14 cellular contexts compared by ENCODE assay signal in genomic region chr2:64021578-64021977, GRCh38. TPM values are rescaled to one million over a fixed set of nuclear protein-coding genes. Genes with fewer than 3 reads are reported as not detected.
DNase-seq lines count a peak whose midpoint lies in the region; ATAC-seq, FAIRE-seq and TF ChIP-seq lines count a peak whose summit lies in the region.
"Had no signal": no experiment of that assay in that cellular context is flagged by ENCODE, and none has a peak within 500 bp of the region (broad histone marks: within the 10 kb centered on the region; RNA-seq: fewer than 3 reads in every experiment).

No MANE protein-coding gene starts in this region.

- H3K9me3 ChIP-seq in A549 (no peaks in the 10 kb centered on the region), right lobe of liver (no peaks in the 10 kb centered on the region)

- WGBS in A549 (ENCODE audit: missing lambda C conversion rate), result 21% methylated on average over 2 of the region's 2 CpGs
- 8% methylated on average over 2 of the region's 2 CpGs for WGBS in right lobe of liver (ENCODE audit: insufficient coverage, low coverage, low lambda C conversion rate, missing lambda C conversion rate)

- H3K4me3 ChIP-seq in A549 (no peak overlapping the region), right lobe of liver (no peak overlapping the region)
- H3K4me3 ChIP-seq: SK-N-MC had no signal

- FAIRE-seq in A549 (lab: Jason Lieb, UNC), result no peak
- FAIRE-seq: D721Med had no signal

- H3K27me3 Mint-ChIP-seq in activated CD8-positive, alpha-beta T cell treated with anti-CD3 and anti-CD28 coated beads for 36 hours, result no peaks in the 10 kb centered on the region
- H3K27me3 Mint-ChIP-seq: dendritic cell treated with granulocyte-macrophage colony-stimulating factor and Interleukin-4, amounts not matched to agents 40 ng/mL and 50 ng/mL, for 4 days had no signal

- POLR2A ChIA-PET in A549 (lab: Yijun Ruan, JAX), result no interaction called here
- POLR2A ChIA-PET in activated CD8-positive, alpha-beta T cell treated with anti-CD3 and anti-CD28 coated beads for 36 hours (lab: Charles Lee), result no interaction called here

- H3K4me1 ChIP-seq in A549, result peaks cover 32% of the 10 kb centered on the region
- H3K4me1 ChIP-seq in right lobe of liver, result peaks cover 0 to 32% (median 14%) of the 10 kb centered on the region in 4 donors

- intact Hi-C loops in activated CD8-positive, alpha-beta T cell treated with anti-CD3 and anti-CD28 coated beads for 36 hours (cut with micrococcal nuclease), result no loop called here
- intact Hi-C loops in right lobe of liver (cut with DNase I), result no loop called here

- H3K36me3 Mint-ChIP-seq in activated CD8-positive, alpha-beta T cell treated with anti-CD3 and anti-CD28 coated beads for 36 hours (ENCODE audit: low read depth), result peaks cover 6% of the 10 kb centered on the region

- peak overlapping the region; percentile 33 for H3K4me3 Mint-ChIP-seq in activated CD8-positive, alpha-beta T cell treated with anti-CD3 and anti-CD28 coated beads for 36 hours
- H3K4me3 Mint-ChIP-seq: dendritic cell treated with granulocyte-macrophage colony-stimulating factor and Interleukin-4, amounts not matched to agents 40 ng/mL and 50 ng/mL, for 4 days; H9 had no signal

- no peak for TF ChIP-seq EP300 in A549 (IDR thresholded peaks at IDR 0.05)

- no peaks in the 10 kb centered on the region for H3K9me3 Mint-ChIP-seq in activated CD8-positive, alpha-beta T cell treated with anti-CD3 and anti-CD28 coated beads for 36 hours
- H3K9me3 Mint-ChIP-seq: dendritic cell treated with granulocyte-macrophage colony-stimulating factor and Interleukin-4, amounts not matched to agents 40 ng/mL and 50 ng/mL, for 4 days had no signal

- no peaks in the 10 kb centered on the region for H3K27me3 ChIP-seq in right lobe of liver

- H3K36me3 ChIP-seq in right lobe of liver, result no peaks in the 10 kb centered on the region

- CTCF ChIA-PET in A549 (lab: Yijun Ruan, JAX), result no interaction called here
- CTCF ChIA-PET in activated CD8-positive, alpha-beta T cell treated with anti-CD3 and anti-CD28 coated beads for 36 hours (lab: Charles Lee), result interaction anchor here (1.5 to 3.7 kb wide), 2 partner anchors 12 to 306 kb away, joined by 3 to 12 read pairs; no protein-coding TSS in a partner anchor

- H3K4me2 ChIP-seq in A549, result peak overlapping the region; percentile 36

- H3K27ac Mint-ChIP-seq in activated CD8-positive, alpha-beta T cell treated with anti-CD3 and anti-CD28 coated beads for 36 hours, result peak overlapping the region; percentile 77
- H3K27ac Mint-ChIP-seq: dendritic cell treated with granulocyte-macrophage colony-stimulating factor and Interleukin-4, amounts not matched to agents 40 ng/mL and 50 ng/mL, for 4 days; H9 had no signal

- peak in 1 of 2 experiments; percentile 48 for DNase-seq in A549 (ENCODE audit: low read depth in 1 of 2, low spot score in 1 of 2)
- DNase-seq in DMS53 treated with DMSO at 0.1 percent for 48 hours (lab: John Stamatoyannopoulos, UW; ENCODE audit: unreplicated experiment), result peak; percentile 43
- no peak for DNase-seq in activated CD8-positive, alpha-beta T cell treated with anti-CD3 and anti-CD28 coated beads for 36 hours
- DNase-seq in right lobe of liver, result no peak
- no peak for DNase-seq in effector CD4-positive, alpha-beta T cell
- DNase-seq in NCI-H2029 treated with DMSO at 0.1 percent for 48 hours (lab: John Stamatoyannopoulos, UW), result no peak
- DNase-seq in stimulated activated CD4-positive, alpha-beta T cell treated with anti-CD3 and anti-CD28 coated beads, Interleukin-4, amount 100 ng/mL, for 24 hours, result no peak
- DNase-seq: H9, NCI-H187, nucleus accumbens had no signal

- TF ChIP-seq CTCF in A549 (IDR thresholded peaks at IDR 0.05) (no peak), right lobe of liver (IDR thresholded peaks at IDR 0.05) (no peak)
- TF ChIP-seq CTCF in activated CD8-positive, alpha-beta T cell treated with anti-CD3 and anti-CD28 coated beads for 36 hours (IDR thresholded peaks at IDR 0.05), result no peak

- TF ChIP-seq POLR2A in A549 (IDR thresholded peaks at IDR 0.05; ENCODE audit: low read length) (no peak), right lobe of liver (IDR thresholded peaks at IDR 0.05) (no peak)

- ATAC-seq in A549, result no peak
- no peak for ATAC-seq in activated CD8-positive, alpha-beta T cell treated with anti-CD3 and anti-CD28 coated beads for 36 hours
- no peak for ATAC-seq in right lobe of liver
- no peak for ATAC-seq in GM21786 (IDR thresholded peaks at IDR 0.05; ENCODE audit: unreplicated experiment)

- no peak for TF ChIP-seq RAD21 in A549 (conservative IDR thresholded peaks at IDR 0.05 in 1 of 2, IDR thresholded peaks at IDR 0.05 in 1 of 2)

- H3K4me1 Mint-ChIP-seq in activated CD8-positive, alpha-beta T cell treated with anti-CD3 and anti-CD28 coated beads for 36 hours (ENCODE audit: low read depth), result peaks cover 35% of the 10 kb centered on the region

- H3K27ac ChIP-seq in A549 (peak overlapping the region in 1 of 2 experiments; percentile 6; a peak in 1 of 6 replicates), right lobe of liver (peak overlapping the region; percentile 2 to 30 (median 7))
- H3K27ac ChIP-seq: SK-N-MC had no signal

TF ChIP-seq in A549, 52 proteins besides CTCF, POLR2A, EP300 and RAD21:
- TF ChIP-seq GATA3 (IDR thresholded peaks at IDR 0.05; ENCODE audit: borderline replicate concordance) (peak; percentile 31; the same call in 1 of the 2 replicates), HOXB5 (CRISPR knock-in tag; IDR thresholded peaks at IDR 0.05) (no peak)
- TF ChIP-seq, protein P1, sequence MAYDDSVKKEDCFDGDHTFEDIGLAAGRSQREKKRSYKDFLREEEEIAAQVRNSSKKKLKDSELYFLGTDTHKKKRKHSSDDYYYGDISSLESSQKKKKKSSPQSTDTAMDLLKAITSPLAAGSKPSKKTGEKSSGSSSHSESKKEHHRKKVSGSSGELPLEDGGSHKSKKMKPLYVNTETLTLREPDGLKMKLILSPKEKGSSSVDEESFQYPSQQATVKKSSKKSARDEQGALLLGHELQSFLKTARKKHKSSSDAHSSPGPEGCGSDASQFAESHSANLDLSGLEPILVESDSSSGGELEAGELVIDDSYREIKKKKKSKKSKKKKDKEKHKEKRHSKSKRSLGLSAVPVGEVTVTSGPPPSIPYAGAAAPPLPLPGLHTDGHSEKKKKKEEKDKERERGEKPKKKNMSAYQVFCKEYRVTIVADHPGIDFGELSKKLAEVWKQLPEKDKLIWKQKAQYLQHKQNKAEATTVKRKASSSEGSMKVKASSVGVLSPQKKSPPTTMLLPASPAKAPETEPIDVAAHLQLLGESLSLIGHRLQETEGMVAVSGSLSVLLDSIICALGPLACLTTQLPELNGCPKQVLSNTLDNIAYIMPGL (CRISPR knock-in tag; IDR thresholded peaks at IDR 0.05; ENCODE audit: borderline replicate concordance), result no peak

RNA-seq across cellular contexts. Expression of gene VPS54, which starts 2.4 kb away (rescaled TPM):
- 29.2 and 32.5 TPM in 2 replicates for polyA plus RNA-seq in A549 (2011; rRNA removed)
- 4.9 and 5.8 TPM in 2 replicates for polyA plus RNA-seq in A549 (2012; cell fraction: cytosol; rRNA removed)
- 3.6 and 6.1 TPM in 2 replicates for polyA plus RNA-seq in A549 (2012; cell fraction: nucleus; rRNA removed)
- 14.0 to 15.0 TPM (median 14.9 TPM) in 3 replicates for polyA plus RNA-seq in A549 (2017; fragmentation: RNase III; extraction: RNeasy Plus Mini Kit Qiagen cat#74134 plus additional on column Dnase treatment)
- polyA minus RNA-seq in A549 (2011; rRNA and poly(A)+ RNA removed), result 12.0 and 14.3 TPM in 2 replicates
- total RNA-seq in activated CD8-positive, alpha-beta T cell treated with anti-CD3 and anti-CD28 coated beads for 36 hours, result 1 to 10 TPM; 8.9 to 9.4 TPM
- total RNA-seq in right lobe of liver, result 10 to 100 TPM; 11.6 to 12.5 (median 12.2) TPM
